In genomic region chr15:39908186-39908585, GRCh38 we compare ENCODE assay signal across 14 cellular contexts. TPM values are rescaled to one million over a fixed set of nuclear protein-coding genes. Genes with fewer than 3 reads are reported as not detected.
DNase-seq lines count a peak whose midpoint lies in the region; ATAC-seq and TF ChIP-seq lines count a peak whose summit lies in the region.
"Had no signal": no experiment of that assay in that cellular context is flagged by ENCODE, and none has a peak within 500 bp of the region (broad histone marks: within the 10 kb centered on the region; RNA-seq: fewer than 3 reads in every experiment).

No MANE protein-coding gene starts in this region.

- no peak overlapping the region for H3K9ac ChIP-seq in fibroblast of lung (ENCODE audit: insufficient read depth, low read length)
- peak overlapping the region; percentile 20 for H3K9ac ChIP-seq in skeletal muscle satellite cell (ENCODE audit: low read depth, low read length)

- H3K27ac Mint-ChIP-seq in activated naive CD4-positive, alpha-beta T cell treated with anti-CD3 and anti-CD28 coated beads, Interleukin-2, amount 50 U/mL, for 72 hours = no peak overlapping the region
- H3K27ac Mint-ChIP-seq: IgD-negative memory B cell; stimulated activated naive B cell treated with anti-CD40 and anti-IgM and Interleukin-4, amounts not matched to agents 10 μg/mL and 1 μg/mL and 100 μg/mL, for 72 hours had no signal

- no peaks in the 10 kb centered on the region for H3K36me3 ChIP-seq in RWPE2 (ENCODE audit: low read depth)
- H3K36me3 ChIP-seq in fibroblast of lung (ENCODE audit: control insufficient read depth, insufficient read depth, low read length) = peaks cover 2% of the 10 kb centered on the region
- peaks cover 15% of the 10 kb centered on the region for H3K36me3 ChIP-seq in skeletal muscle satellite cell (ENCODE audit: insufficient read depth, low read length)

- peak; percentile 57 to 75 for ATAC-seq in activated naive CD4-positive, alpha-beta T cell treated with anti-CD3 and anti-CD28 coated beads, Interleukin-2, amount 50 U/mL, for 72 hours
- peak; percentile 97 for ATAC-seq in RWPE2 (ENCODE audit: low read depth)
- ATAC-seq: GM12878; stimulated activated naive B cell treated with anti-CD40 and anti-IgM and Interleukin-4, amounts not matched to agents 10 μg/mL and 1 μg/mL and 100 μg/mL, for 72 hours had no signal

- DNase-seq in activated naive CD4-positive, alpha-beta T cell treated with anti-CD3 and anti-CD28 coated beads, Interleukin-2, amount 50 U/mL, for 72 hours (ENCODE audit: low spot score in 2 of 2) = no peak
- DNase-seq in activated naive CD4-positive, alpha-beta T cell treated with Interleukin-2 at 50 U/mL for 16 hours = no peak
- DNase-seq in RWPE2 (ENCODE audit: low spot score) (peak; percentile 79), fibroblast of lung (ENCODE audit: low read depth in 2 of 2) (peak; percentile 90 to 95), SIG-M5 treated with dmso at 0.1 percent for 504 hours (lab: John Stamatoyannopoulos, UW; ENCODE audit: unreplicated experiment) (no peak), NCI-H1417 treated with DMSO at 0.1 percent for 48 hours (lab: John Stamatoyannopoulos, UW) (no peak)
- DNase-seq in stimulated activated CD4-positive, alpha-beta T cell treated with anti-CD3 and anti-CD28 coated beads, Interleukin-1b, Interleukin-23, amount 100 ng/mL, for 48 hours = no peak
- DNase-seq: aorta; C1 segment of cervical spinal cord; NCI-H345; stimulated activated naive B cell treated with anti-CD40 and anti-IgM and Interleukin-4, amounts not matched to agents 10 μg/mL and 1 μg/mL and 100 μg/mL, for 72 hours had no signal

- TF ChIP-seq CTCF in RWPE2 (IDR thresholded peaks at IDR 0.05; ENCODE audit: poor library complexity, severe bottlenecking) (no peak), fibroblast of lung (conservative IDR thresholded peaks at IDR 0.05 in 1 of 2, IDR thresholded peaks at IDR 0.05 in 1 of 2; ENCODE audit: low read depth in 1 of 2, low read length in 2 of 2) (no peak)

- H3K9me3 ChIP-seq in RWPE2 (ENCODE audit: severe bottlenecking) (no peaks in the 10 kb centered on the region), fibroblast of lung (ENCODE audit: control insufficient read depth, insufficient read depth, low read depth, low read length) (no peaks in the 10 kb centered on the region), skeletal muscle satellite cell (replicated peaks; ENCODE audit: low read length) (no peaks in the 10 kb centered on the region)

- H3K27me3 ChIP-seq in RWPE2 (ENCODE audit: insufficient read depth, poor library complexity, severe bottlenecking) = no peaks in the 10 kb centered on the region
- H3K27me3 ChIP-seq in fibroblast of lung (ENCODE audit: control insufficient read depth, insufficient read depth, low read length) = no peaks in the 10 kb centered on the region
- no peaks in the 10 kb centered on the region for H3K27me3 ChIP-seq in skeletal muscle satellite cell (ENCODE audit: control insufficient read depth, insufficient read depth, low read length)

- H3K4me1 ChIP-seq in RWPE2 (ENCODE audit: insufficient read depth, poor library complexity, severe bottlenecking) (peaks cover 14% of the 10 kb centered on the region), fibroblast of lung (ENCODE audit: control insufficient read depth, extremely low read depth, insufficient read depth, low read length) (peaks cover 28% of the 10 kb centered on the region), skeletal muscle satellite cell (ENCODE audit: control insufficient read depth, insufficient read depth, low read length) (peaks cover 27% of the 10 kb centered on the region)

- no peak overlapping the region for H2AFZ ChIP-seq in fibroblast of lung (ENCODE audit: low read length)

- H3K4me2 ChIP-seq in fibroblast of lung (ENCODE audit: extremely low read depth, insufficient read depth, low read length) = peak overlapping the region; percentile 50
- H3K4me2 ChIP-seq in skeletal muscle satellite cell (ENCODE audit: low read length) = peak overlapping the region; percentile 56

- H3K4me3 ChIP-seq in RWPE2 (ENCODE audit: severe bottlenecking) = no peak overlapping the region
- no peak overlapping the region for H3K4me3 ChIP-seq in fibroblast of lung (replicated peaks in 1 of 4; ENCODE audit: control extremely low read depth in 1 of 4, insufficient read depth in 1 of 4, low read depth in 3 of 4, low read length in 4 of 4)
- H3K4me3 ChIP-seq in skeletal muscle satellite cell (ENCODE audit: low read length) = no peak overlapping the region
- H3K4me3 ChIP-seq: GM12878 had no signal

- peaks cover 89% of the 10 kb centered on the region for H3K79me2 ChIP-seq in fibroblast of lung (ENCODE audit: control insufficient read depth, insufficient read depth, low read length)

- peak overlapping the region; percentile 41 for H3K27ac ChIP-seq in RWPE2 (ENCODE audit: poor library complexity, severe bottlenecking)
- peak overlapping the region; percentile 72 for H3K27ac ChIP-seq in fibroblast of lung (ENCODE audit: insufficient read depth, low read length)

- no peaks in the 10 kb centered on the region for H4K20me1 ChIP-seq in fibroblast of lung (ENCODE audit: control insufficient read depth, extremely low read depth, insufficient read depth, low read length)

- H3K36me3 Mint-ChIP-seq in activated naive CD4-positive, alpha-beta T cell treated with anti-CD3 and anti-CD28 coated beads, Interleukin-2, amount 50 U/mL, for 72 hours = no peaks in the 10 kb centered on the region
- H3K36me3 Mint-ChIP-seq: IgD-negative memory B cell; stimulated activated naive B cell treated with anti-CD40 and anti-IgM and Interleukin-4, amounts not matched to agents 10 μg/mL and 1 μg/mL and 100 μg/mL, for 72 hours had no signal

- H3K9me3 Mint-ChIP-seq in activated naive CD4-positive, alpha-beta T cell treated with anti-CD3 and anti-CD28 coated beads, Interleukin-2, amount 50 U/mL, for 72 hours = no peaks in the 10 kb centered on the region
- H3K9me3 Mint-ChIP-seq: IgD-negative memory B cell; stimulated activated naive B cell treated with anti-CD40 and anti-IgM and Interleukin-4, amounts not matched to agents 10 μg/mL and 1 μg/mL and 100 μg/mL, for 72 hours had no signal

RNA-seq across cellular contexts. Expression of gene GPR176, which starts 11.9 kb away (rescaled TPM):
- total RNA-seq in activated naive CD4-positive, alpha-beta T cell treated with anti-CD3 and anti-CD28 coated beads, Interleukin-2, amount 50 U/mL, for 72 hours = under 1 TPM; 0.41 to 0.47 TPM
- total RNA-seq in fibroblast of lung = 79.6 and 179 TPM in 2 replicates
- 99.9 and 124 TPM in 2 replicates for polyA plus RNA-seq in fibroblast of lung
- polyA plus RNA-seq in fibroblast of lung (2012) = 92.3 and 114 TPM in 2 replicates
- 671 and 740 TPM in 2 replicates for polyA minus RNA-seq in fibroblast of lung (ENCODE audit: low replicate concordance)
- total RNA-seq in skeletal muscle satellite cell (2012; rRNA removed) = 54.2 TPM in 2 replicates

RNA-seq across cellular contexts. Expression of gene EIF2AK4, which starts 25.7 kb away (rescaled TPM):
- total RNA-seq in activated naive CD4-positive, alpha-beta T cell treated with anti-CD3 and anti-CD28 coated beads, Interleukin-2, amount 50 U/mL, for 72 hours = 10 to 100 TPM; 32.1 to 39.0 TPM
- total RNA-seq in fibroblast of lung = 59.8 and 97.4 TPM in 2 replicates
- polyA plus RNA-seq in fibroblast of lung = 78.0 and 88.4 TPM in 2 replicates
- polyA plus RNA-seq in fibroblast of lung (2012) = 51.6 and 58.9 TPM in 2 replicates
- 69.7 and 77.2 TPM in 2 replicates for polyA minus RNA-seq in fibroblast of lung (ENCODE audit: low replicate concordance)
- 53.5 and 61.6 TPM in 2 replicates for total RNA-seq in skeletal muscle satellite cell (2012; rRNA removed)

Comparison
In these comparisons a context has a peak if more than half of its experiments do, and no peak if none do; other contexts are left out.
1. DNase-seq: peak in RWPE2 (single experiment) and fibroblast of lung (2 of 2); none in activated naive CD4-positive, alpha-beta T cell treated with anti-CD3 and anti-CD28 coated beads, Interleukin-2, amount 50 U/mL, for 72 hours (0 of 2), activated naive CD4-positive, alpha-beta T cell treated with Interleukin-2 at 50 U/mL for 16 hours (single experiment), SIG-M5 treated with dmso at 0.1 percent for 504 hours (single experiment), stimulated activated CD4-positive, alpha-beta T cell treated with anti-CD3 and anti-CD28 coated beads, Interleukin-1b, Interleukin-23, amount 100 ng/mL, for 48 hours (single experiment) and NCI-H1417 treated with DMSO at 0.1 percent for 48 hours (single experiment).
2. RNA of gene GPR176, which starts 11.9 kb away (total RNA-seq): 79.6 to 179 TPM in fibroblast of lung; 0.41 to 0.47 TPM in activated naive CD4-positive, alpha-beta T cell treated with anti-CD3 and anti-CD28 coated beads, Interleukin-2, amount 50 U/mL, for 72 hours; every median in the first group is over 10 times any median in the second.